In genomic region chr5:150584561-150585335, GRCh38 we compare ENCODE assay signal across 16 cellular contexts. TPM values are rescaled to one million over a fixed set of nuclear protein-coding genes. Genes with fewer than 3 reads are reported as not detected.
"Had no signal": no experiment of that assay in that cellular context is flagged by ENCODE, and none has a peak within 500 bp of the region (broad histone marks: within the 10 kb centered on the region; RNA-seq: fewer than 3 reads in every experiment).

No MANE protein-coding gene starts in this region.

- H3K4me1 ChIP-seq: breast epithelium, parathyroid adenoma had no signal

- H3K9ac ChIP-seq: parathyroid adenoma had no signal

- H3K9me3 ChIP-seq: ascending aorta, breast epithelium, thoracic aorta, vagina had no signal

- H3K36me3 ChIP-seq: ascending aorta, breast epithelium, thoracic aorta, vagina had no signal

- H3K9me3 Mint-ChIP-seq: activated T-helper 1 cell treated with anti-CD3 and anti-CD28 coated beads, Interleukin-12 subunit alpha, Interleukin-12 subunit beta, Interleukin-2, Interleukin-4 antibody, amounts not matched to agents 30 ng/mL and 10 ng/mL and 1 ng/mL, durations not matched to agents 14 hours and 24 hours and 36 hours had no signal

- H3K27me3 ChIP-seq: ascending aorta, breast epithelium, vagina had no signal

- ATAC-seq: activated CD4-positive, CD25-positive, alpha-beta regulatory T cell treated with anti-CD3 and anti-CD28 coated beads, Interleukin-2, amount 50 U/mL, for 24 hours; esophagus mucosa had no signal

- H3K27ac Mint-ChIP-seq: activated T-helper 1 cell treated with anti-CD3 and anti-CD28 coated beads, Interleukin-12 subunit alpha, Interleukin-12 subunit beta, Interleukin-2, Interleukin-4 antibody, amounts not matched to agents 30 ng/mL and 10 ng/mL and 1 ng/mL, durations not matched to agents 14 hours and 24 hours and 36 hours had no signal

- H3K4me3 Mint-ChIP-seq: activated T-helper 1 cell treated with anti-CD3 and anti-CD28 coated beads, Interleukin-12 subunit alpha, Interleukin-12 subunit beta, Interleukin-2, Interleukin-4 antibody, amounts not matched to agents 30 ng/mL and 10 ng/mL and 1 ng/mL, durations not matched to agents 14 hours and 24 hours and 36 hours had no signal

- H3K79me2 ChIP-seq: parathyroid adenoma had no signal

- DNase-seq: activated CD4-positive, alpha-beta T cell treated with anti-CD3 and anti-CD28 coated beads, Interleukin-2, amount 50 U/mL, for 1 hour; activated CD8-positive, alpha-beta memory T cell treated with anti-CD3 and anti-CD28 coated beads for 24 hours; activated naive CD4-positive, alpha-beta T cell treated with Interleukin-2 at 50 U/mL for 16 hours; hypothalamus; kidney; mesendoderm; T-helper 9 cell had no signal

- H3K4me3 ChIP-seq: breast epithelium, dorsolateral prefrontal cortex, thoracic aorta, vagina had no signal

- H3K27ac ChIP-seq: breast epithelium, dorsolateral prefrontal cortex, parathyroid adenoma, vagina had no signal

- H2AFZ ChIP-seq: parathyroid adenoma had no signal

- FAIRE-seq: kidney had no signal

RNA-seq across cellular contexts. Expression of gene SYNPO, which starts 55.7 kb away (rescaled TPM):
- total RNA-seq: activated T-helper 1 cell treated with anti-CD3 and anti-CD28 coated beads, Interleukin-12 subunit alpha, Interleukin-12 subunit beta, Interleukin-2, Interleukin-4 antibody, amounts not matched to agents 30 ng/mL and 10 ng/mL and 1 ng/mL, durations not matched to agents 14 hours and 24 hours and 36 hours had no signal
